Comparison of ENCODE assay signal across 1 cellular context in genomic region chr5:56755181-56755580, GRCh38.
TF ChIP-seq lines count a peak whose summit lies in the region.
"Not testable (repeated sequence)": the region's sequence is repeated elsewhere in the genome, so short reads cannot be mapped to it uniquely, and the experiment has no call there.

No MANE protein-coding gene starts in this region.

TF ChIP-seq in K562, 482 proteins besides CTCF, POLR2A, EP300 and RAD21 (continued from another document):
- TF ChIP-seq CEBPG (CRISPR knock-in tag; IDR thresholded peaks at IDR 0.05) = not testable (repeated sequence)
- 0 out of 4 replicates have a peak, but pooled peaks of 1 of the 2 experiments have one; percentile 31 for TF ChIP-seq CEBPG (tag; conservative IDR thresholded peaks at IDR 0.05 in 1 of 2, IDR thresholded peaks at IDR 0.05 in 1 of 2)
